In genomic region chr5:72319435-72320021, GRCh38 we compare ENCODE assay signal across 8 cellular contexts. TPM values are rescaled to one million over a fixed set of nuclear protein-coding genes. Genes with fewer than 3 reads are reported as not detected.
DNase-seq lines count a peak whose midpoint lies in the region; ATAC-seq and TF ChIP-seq lines count a peak whose summit lies in the region.
"Not testable (repeated sequence)": the region's sequence is repeated elsewhere in the genome, so short reads cannot be mapped to it uniquely, and the experiment has no call there.

No MANE protein-coding gene starts in this region.

- POLR2A ChIA-PET in CD4-positive, alpha-beta memory T cell (lab: Charles Lee; ENCODE audit: partially characterized antibody) = interaction anchor here (0.7 to 4.6 kb wide), 10 partner anchors 11 to 1246 kb away, joined by 3 to 81 read pairs (median 3); partner anchors contain the start of genes ANKRA2, BDP1, BTF3 and UTP15
- POLR2A ChIA-PET in activated CD4-positive, alpha-beta T cell treated with anti-CD3 and anti-CD28 coated beads for 36 hours (lab: Charles Lee) = interaction anchor here (0.7 to 1.4 kb wide), 7 partner anchors 11 to 732 kb away, joined by 3 to 10 read pairs (median 3); partner anchors contain the start of gene MCCC2

- ATAC-seq in activated CD4-positive, alpha-beta T cell treated with anti-CD3 and anti-CD28 coated beads for 36 hours = peak; percentile 11
- peak in 1 of 2 donors; percentile 5 for ATAC-seq in left cardiac atrium
- ATAC-seq in stimulated activated memory B cell treated with anti-CD40 and anti-IgM and Interleukin-4, amounts not matched to agents 10 μg/mL and 1 μg/mL and 100 μg/mL, for 72 hours = peak; percentile 1

- H2AFZ ChIP-seq in Loucy (ENCODE audit: low read length) (peak overlapping the region; percentile 68), neural cell (ENCODE audit: low read depth, low read length) (peak overlapping the region; percentile 95)

- not testable (repeated sequence) for H3K9me3 Mint-ChIP-seq in CD4-positive, alpha-beta memory T cell; activated CD4-positive, alpha-beta T cell treated with anti-CD3 and anti-CD28 coated beads for 36 hours (ENCODE audit: low read depth); stimulated activated memory B cell treated with anti-CD40 and anti-IgM and Interleukin-4, amounts not matched to agents 10 μg/mL and 1 μg/mL and 100 μg/mL, for 72 hours

- not testable (repeated sequence) for TF ChIP-seq RAD21 in neural cell (conservative IDR thresholded peaks at IDR 0.05)

- not testable (repeated sequence) for TF ChIP-seq CTCF in Loucy (conservative IDR thresholded peaks at IDR 0.05; ENCODE audit: low read length); breast epithelium (IDR thresholded peaks at IDR 0.05); neural cell (IDR thresholded peaks at IDR 0.05; ENCODE audit: poor library complexity, severe bottlenecking)

- H4K20me1 ChIP-seq in Loucy (ENCODE audit: insufficient read depth, low read length, poor library complexity, severe bottlenecking); neural cell (ENCODE audit: insufficient read depth): not testable (repeated sequence)

- peak overlapping the region; percentile 87 to 97 (median 96) for H3K27ac Mint-ChIP-seq in CD4-positive, alpha-beta memory T cell
- peak overlapping the region; percentile 93 for H3K27ac Mint-ChIP-seq in activated CD4-positive, alpha-beta T cell treated with anti-CD3 and anti-CD28 coated beads for 36 hours
- peak overlapping the region; percentile 95 for H3K27ac Mint-ChIP-seq in stimulated activated memory B cell treated with anti-CD40 and anti-IgM and Interleukin-4, amounts not matched to agents 10 μg/mL and 1 μg/mL and 100 μg/mL, for 72 hours

- not testable (repeated sequence) for DNase-seq in CD4-positive, alpha-beta memory T cell; H7; breast epithelium (ENCODE audit: low spot score in 2 of 2)
- DNase-seq in activated CD4-positive, alpha-beta T cell treated with anti-CD3 and anti-CD28 coated beads for 36 hours = peak; percentile 49
- peak; percentile 41 for DNase-seq in left cardiac atrium

- not testable (repeated sequence) for H3K9me3 ChIP-seq in CD4-positive, alpha-beta memory T cell (ENCODE audit: control insufficient read depth in 1 of 2, low read length in 2 of 2); Loucy (ENCODE audit: insufficient read depth, low read depth, low read length); breast epithelium; neural cell (ENCODE audit: low read length)

- peak overlapping the region; percentile 96 to 99 (median 98) for H3K4me3 Mint-ChIP-seq in CD4-positive, alpha-beta memory T cell
- peak overlapping the region; percentile 99 for H3K4me3 Mint-ChIP-seq in activated CD4-positive, alpha-beta T cell treated with anti-CD3 and anti-CD28 coated beads for 36 hours
- peak overlapping the region; percentile 95 for H3K4me3 Mint-ChIP-seq in stimulated activated memory B cell treated with anti-CD40 and anti-IgM and Interleukin-4, amounts not matched to agents 10 μg/mL and 1 μg/mL and 100 μg/mL, for 72 hours

- H3K27ac ChIP-seq in CD4-positive, alpha-beta memory T cell (ENCODE audit: low read depth, low read length) = peak overlapping the region; percentile 65
- H3K27ac ChIP-seq in breast epithelium = peak overlapping the region; percentile 72 to 76
- H3K27ac ChIP-seq in neural cell (ENCODE audit: low read length) = peak overlapping the region; percentile 84

- H3K27me3 Mint-ChIP-seq in CD4-positive, alpha-beta memory T cell; activated CD4-positive, alpha-beta T cell treated with anti-CD3 and anti-CD28 coated beads for 36 hours; stimulated activated memory B cell treated with anti-CD40 and anti-IgM and Interleukin-4, amounts not matched to agents 10 μg/mL and 1 μg/mL and 100 μg/mL, for 72 hours: not testable (repeated sequence)

- H3K27me3 ChIP-seq in CD4-positive, alpha-beta memory T cell (ENCODE audit: insufficient read depth, low read length); H7 (ENCODE audit: control insufficient read depth, insufficient read depth, low read length); Loucy (ENCODE audit: insufficient read depth, low read length, poor library complexity, severe bottlenecking); breast epithelium; neural cell (ENCODE audit: insufficient read depth, low read depth, low read length): not testable (repeated sequence)

- H3K4me3 ChIP-seq in CD4-positive, alpha-beta memory T cell (ENCODE audit: low read length in 2 of 2) = peak overlapping the region; percentile 100
- H3K4me3 ChIP-seq in H7 (ENCODE audit: insufficient read depth, low read depth, low read length) (peak overlapping the region; percentile 90), Loucy (ENCODE audit: low read length, poor library complexity, severe bottlenecking) (peak overlapping the region; percentile 82), breast epithelium (peak overlapping the region; percentile 60 to 90 (median 85)), neural cell (ENCODE audit: low read length) (peak overlapping the region; percentile 94)

- TF ChIP-seq POLR2A in breast epithelium (IDR thresholded peaks at IDR 0.05) = not testable (repeated sequence)

- H3K36me3 Mint-ChIP-seq in CD4-positive, alpha-beta memory T cell = peaks cover 19 to 33% of the 10 kb centered on the region in 2 donors
- H3K36me3 Mint-ChIP-seq in activated CD4-positive, alpha-beta T cell treated with anti-CD3 and anti-CD28 coated beads for 36 hours (ENCODE audit: low read depth) = peaks cover 39% of the 10 kb centered on the region
- H3K36me3 Mint-ChIP-seq in stimulated activated memory B cell treated with anti-CD40 and anti-IgM and Interleukin-4, amounts not matched to agents 10 μg/mL and 1 μg/mL and 100 μg/mL, for 72 hours = peaks cover 24% of the 10 kb centered on the region

- H3K4me1 Mint-ChIP-seq in CD4-positive, alpha-beta memory T cell = peaks cover 21 to 55% (median 30%) of the 10 kb centered on the region in 4 donors
- H3K4me1 Mint-ChIP-seq in activated CD4-positive, alpha-beta T cell treated with anti-CD3 and anti-CD28 coated beads for 36 hours = peaks cover 44% of the 10 kb centered on the region
- H3K4me1 Mint-ChIP-seq in stimulated activated memory B cell treated with anti-CD40 and anti-IgM and Interleukin-4, amounts not matched to agents 10 μg/mL and 1 μg/mL and 100 μg/mL, for 72 hours = peaks cover 34% of the 10 kb centered on the region

- H3K79me2 ChIP-seq in Loucy (ENCODE audit: insufficient read depth, low read length) (peaks cover 54% of the 10 kb centered on the region), neural cell (replicated peaks; ENCODE audit: insufficient read depth, low read length) (peaks cover 16% of the 10 kb centered on the region)

- intact Hi-C loops in CD4-positive, alpha-beta memory T cell (cut with micrococcal nuclease) = loop anchor here (1.0 to 10.0 kb wide), 4 partner anchors 11 to 732 kb away; partner anchors contain the start of genes MCCC2 and TNPO1
- intact Hi-C loops in activated CD4-positive, alpha-beta T cell treated with anti-CD3 and anti-CD28 coated beads for 36 hours (cut with DNase I, micrococcal nuclease) = loop anchor here (1.0 to 5.0 kb wide), 4 partner anchors 11 to 529 kb away; no protein-coding TSS in a partner anchor
- intact Hi-C loops in breast epithelium (cut with DNase I; ENCODE audit: low total_unique reads) = loop anchor here (10.0 kb wide), 1 partner anchor 535 kb away; no protein-coding TSS in a partner anchor
- intact Hi-C loops in left cardiac atrium (cut with DNase I) = not testable (repeated sequence)

- H3K36me3 ChIP-seq in CD4-positive, alpha-beta memory T cell (ENCODE audit: insufficient read depth, low read length); H7 (replicated peaks; ENCODE audit: control insufficient read depth, insufficient read depth, low read length); Loucy (ENCODE audit: insufficient read depth, low read length); breast epithelium; neural cell (ENCODE audit: insufficient read depth, low read length): not testable (repeated sequence)

- not testable (repeated sequence) for TF ChIP-seq EP300 in neural cell (conservative IDR thresholded peaks at IDR 0.05; ENCODE audit: poor library complexity, severe bottlenecking)

- H3F3A ChIP-seq in Loucy (ENCODE audit: low read depth); neural cell (ENCODE audit: insufficient read depth, low read length, poor library complexity, severe bottlenecking): not testable (repeated sequence)

- peak overlapping the region; percentile 78 for H3K4me2 ChIP-seq in Loucy (ENCODE audit: low read depth, low read length, poor library complexity, severe bottlenecking)
- H3K4me2 ChIP-seq in neural cell (ENCODE audit: low read length) = peak overlapping the region; percentile 39

- not testable (repeated sequence) for H3K4me1 ChIP-seq in CD4-positive, alpha-beta memory T cell (ENCODE audit: insufficient read depth, low read length); breast epithelium
- peaks cover 22% of the 10 kb centered on the region for H3K4me1 ChIP-seq in Loucy (ENCODE audit: insufficient read depth, low read length, poor library complexity, severe bottlenecking)

- peak overlapping the region; percentile 84 for H3K9ac ChIP-seq in Loucy (ENCODE audit: low read depth, low read length, poor library complexity, severe bottlenecking)
- peak overlapping the region; percentile 82 for H3K9ac ChIP-seq in neural cell (ENCODE audit: low read length)

- CTCF ChIA-PET in CD4-positive, alpha-beta memory T cell (lab: Charles Lee; ENCODE audit: partially characterized antibody) = interaction anchor here (1.3 to 3.6 kb wide), 2 partner anchors 11 to 719 kb away, joined by 3 to 36 read pairs; no protein-coding TSS in a partner anchor
- CTCF ChIA-PET in activated CD4-positive, alpha-beta T cell treated with anti-CD3 and anti-CD28 coated beads for 36 hours (lab: Charles Lee) = interaction anchor here (0.6 to 4.6 kb wide), 4 partner anchors 9 to 14 kb away, joined by 3 to 39 read pairs (median 5); no protein-coding TSS in a partner anchor

- H3K9me2 ChIP-seq in Loucy (replicated peaks; ENCODE audit: low read depth, low read length); neural cell (ENCODE audit: insufficient read depth, low read length): not testable (repeated sequence)

RNA-seq across cellular contexts. Expression of gene MRPS27, which starts 0.5 kb away (rescaled TPM):
- total RNA-seq in CD4-positive, alpha-beta memory T cell = 10 to 100 TPM; 36.6 to 44.6 TPM
- polyA plus RNA-seq in CD4-positive, alpha-beta memory T cell = 10 to 100 TPM; 38.9 to 39.1 TPM
- total RNA-seq in H7 (2014; rRNA removed; shearing (Covaris generic)) = 119 and 127 TPM in 2 replicates
- total RNA-seq in activated CD4-positive, alpha-beta T cell treated with anti-CD3 and anti-CD28 coated beads for 36 hours = 100 to 1,000 TPM in 1 of 2 experiments, 10 to 100 TPM in 1; 93.3 to 113 TPM
- total RNA-seq in breast epithelium (10 to 100 TPM; 47.8 to 71.3 (median 51.8) TPM), left cardiac atrium (10 to 100 TPM; 46.0 to 50.1 TPM)
- polyA plus RNA-seq in neural cell = 30.1 and 36.7 TPM in 2 replicates
- 45.8 and 51.9 TPM in 2 replicates for polyA minus RNA-seq in neural cell

RNA-seq across cellular contexts. Expression of gene PTCD2, which starts 0.6 kb away (rescaled TPM):
- total RNA-seq in CD4-positive, alpha-beta memory T cell = 10 to 100 TPM; 11.6 to 12.0 TPM
- polyA plus RNA-seq in CD4-positive, alpha-beta memory T cell = 1 to 10 TPM; 4.1 to 6.3 TPM
- total RNA-seq in H7 (2014; rRNA removed; shearing (Covaris generic)) = 15.0 and 16.6 TPM in 2 replicates
- 10 to 100 TPM; 10.4 to 14.1 TPM for total RNA-seq in activated CD4-positive, alpha-beta T cell treated with anti-CD3 and anti-CD28 coated beads for 36 hours
- 10 to 100 TPM in 1 of 3 donors, 1 to 10 TPM in 2; 5.6 to 10.1 (median 7.5) TPM for total RNA-seq in breast epithelium
- total RNA-seq in left cardiac atrium = 10 to 100 TPM in 1 of 2 donors, 1 to 10 TPM in 1; 8.5 to 12.4 TPM
- polyA plus RNA-seq in neural cell = 4.4 and 4.5 TPM in 2 replicates
- polyA minus RNA-seq in neural cell = 5.4 and 8.5 TPM in 2 replicates
